In genomic region chr17:20989991-20990855, GRCh38 we compare ENCODE assay signal across 29 cellular contexts. TPM values are rescaled to one million over a fixed set of nuclear protein-coding genes. Genes with fewer than 3 reads are reported as not detected.
DNase-seq lines count a peak whose midpoint lies in the region; ATAC-seq and TF ChIP-seq lines count a peak whose summit lies in the region.
"Had no signal": no experiment of that assay in that cellular context is flagged by ENCODE, and none has a peak within 500 bp of the region (broad histone marks: within the 10 kb centered on the region; RNA-seq: fewer than 3 reads in every experiment).

No MANE protein-coding gene starts in this region.

- POLR2A ChIA-PET in IMR-90 (lab: Charles Lee; ENCODE audit: unreplicated experiment), result no interaction called here

- ATAC-seq in IMR-90 (ENCODE audit: low read depth) (no peak), memory B cell (ENCODE audit: low read depth) (no peak), HG03457 (IDR thresholded peaks at IDR 0.05; ENCODE audit: unreplicated experiment) (no peak)
- ATAC-seq: heart left ventricle had no signal

- peaks cover 2% of the 10 kb centered on the region for H3K4me1 Mint-ChIP-seq in activated T-cell treated with anti-CD3 and anti-CD28 coated beads, Interleukin-2, amount 50 U/mL, for 24 hours (ENCODE audit: low read depth)
- peaks cover 8% of the 10 kb centered on the region for H3K4me1 Mint-ChIP-seq in memory B cell
- H3K4me1 Mint-ChIP-seq: central memory CD8-positive, alpha-beta T cell had no signal

- no peak overlapping the region for H3K27ac ChIP-seq in IMR-90 (ENCODE audit: insufficient read depth, low read length)
- H3K27ac ChIP-seq in sigmoid colon, result no peak overlapping the region
- H3K27ac ChIP-seq in ovary, result no peak overlapping the region
- H3K27ac ChIP-seq: heart left ventricle, RWPE1, SJSA1, VCaP had no signal

- TF ChIP-seq RAD21 in IMR-90 (IDR thresholded peaks at IDR 0.05; ENCODE audit: low read length), result no peak

- no peak overlapping the region for H3K9ac ChIP-seq in IMR-90 (ENCODE audit: low read depth, low read length)

- H3K14ac ChIP-seq in IMR-90 (replicated peaks; ENCODE audit: low read depth, low read length), result no peak overlapping the region

- peaks cover 2% of the 10 kb centered on the region; the same call in 1 of the 2 replicates for H3K4me1 ChIP-seq in IMR-90 (ENCODE audit: control insufficient read depth, insufficient read depth, low read length)
- peaks cover 0 to 20% (median 10%) of the 10 kb centered on the region in 4 donors for H3K4me1 ChIP-seq in sigmoid colon
- H3K4me1 ChIP-seq in ovary (ENCODE audit: insufficient read depth), result no peaks in the 10 kb centered on the region

- no peak for TF ChIP-seq EP300 in sigmoid colon (IDR thresholded peaks at IDR 0.05)
- no peak for TF ChIP-seq EP300 in ovary (IDR thresholded peaks at IDR 0.05)

- H4K91ac ChIP-seq in IMR-90 (ENCODE audit: insufficient read depth, low read depth, low read length), result no peak overlapping the region

- H3K56ac ChIP-seq in IMR-90 (ENCODE audit: extremely low read depth, insufficient read depth, low read length), result no peak overlapping the region

- dilution Hi-C loops in IMR-90 (cut with HindIII; ENCODE audit: low sequenced_read_pairs, unreplicated experiment), result no loop called here

- no peaks in the 10 kb centered on the region for H3K79me1 ChIP-seq in IMR-90 (ENCODE audit: low read depth in 1 of 2, low read length in 2 of 2)

- no peak overlapping the region for H3K4me3 Mint-ChIP-seq in activated T-cell treated with anti-CD3 and anti-CD28 coated beads, Interleukin-2, amount 50 U/mL, for 24 hours
- H3K4me3 Mint-ChIP-seq in memory B cell, result no peak overlapping the region
- H3K4me3 Mint-ChIP-seq: activated CD4-positive, alpha-beta T cell treated with anti-CD3 and anti-CD28 coated beads, Interleukin-2, amount 10 ng/mL, durations not matched to agents 24 days and 14 days; central memory CD8-positive, alpha-beta T cell; dendritic cell treated with granulocyte-macrophage colony-stimulating factor and Interleukin-4, amounts not matched to agents 40 ng/mL and 50 ng/mL, for 4 days had no signal

- H2AFZ ChIP-seq in IMR-90 (replicated peaks; ENCODE audit: low read length, poor library complexity), result no peak overlapping the region

- H2BK5ac ChIP-seq in IMR-90 (ENCODE audit: low read depth, low read length, poor library complexity, severe bottlenecking), result no peak overlapping the region

- in situ Hi-C loops in IMR-90 (cut with MboI; ENCODE audit: low sequenced_read_pairs), result loop anchor here (5.0 to 10.0 kb wide), 2 partner anchors 83 to 185 kb away; no protein-coding TSS in a partner anchor

- no peak overlapping the region for H3K4ac ChIP-seq in IMR-90 (ENCODE audit: low read depth, low read length)

- no peaks in the 10 kb centered on the region for H3K27me3 Mint-ChIP-seq in activated T-cell treated with anti-CD3 and anti-CD28 coated beads, Interleukin-2, amount 50 U/mL, for 24 hours
- no peaks in the 10 kb centered on the region for H3K27me3 Mint-ChIP-seq in memory B cell
- H3K27me3 Mint-ChIP-seq: activated CD4-positive, alpha-beta T cell treated with anti-CD3 and anti-CD28 coated beads, Interleukin-2, amount 10 ng/mL, durations not matched to agents 24 days and 14 days; central memory CD8-positive, alpha-beta T cell; progenitor cell of endocrine pancreas had no signal

- H3K18ac ChIP-seq in IMR-90 (ENCODE audit: low read depth, low read length), result no peak overlapping the region

- H3K36me3 Mint-ChIP-seq in activated T-cell treated with anti-CD3 and anti-CD28 coated beads, Interleukin-2, amount 50 U/mL, for 24 hours (ENCODE audit: low read depth), result no peaks in the 10 kb centered on the region
- peaks cover 4% of the 10 kb centered on the region for H3K36me3 Mint-ChIP-seq in memory B cell

- CTCF ChIA-PET in IMR-90 (lab: Yijun Ruan, JAX), result no interaction called here

- H3K27me3 ChIP-seq in IMR-90 (ENCODE audit: control insufficient read depth, insufficient read depth, low read length) (peaks cover 3% of the 10 kb centered on the region; the same call in 1 of the 2 replicates), sigmoid colon (no peaks in the 10 kb centered on the region), ovary (no peaks in the 10 kb centered on the region)
- H3K27me3 ChIP-seq: heart left ventricle, SJSA1 had no signal

- intact Hi-C loops in IMR-90 (cut with micrococcal nuclease), result loop anchor here (5.0 to 10.0 kb wide), 3 partner anchors 138 to 998 kb away; no protein-coding TSS in a partner anchor
- intact Hi-C loops in sigmoid colon (cut with DNase I), result no loop called here
- intact Hi-C loops in ovary (cut with DNase I), result loop anchor here in 3 of 4 donors (5.0 to 10.0 kb wide), 2 partner anchors 83 to 85 kb away; no protein-coding TSS in a partner anchor

- H2BK120ac ChIP-seq in IMR-90 (ENCODE audit: low read depth, low read length), result no peak overlapping the region

- TF ChIP-seq CTCF in IMR-90 (conservative IDR thresholded peaks at IDR 0.05; ENCODE audit: low read depth, low read length) (no peak), sigmoid colon (IDR thresholded peaks at IDR 0.05) (no peak), ovary (IDR thresholded peaks at IDR 0.05) (no peak)

- H3K27ac Mint-ChIP-seq in activated T-cell treated with anti-CD3 and anti-CD28 coated beads, Interleukin-2, amount 50 U/mL, for 24 hours, result peak overlapping the region; percentile 20
- peak overlapping the region; percentile 23 for H3K27ac Mint-ChIP-seq in memory B cell
- H3K27ac Mint-ChIP-seq: activated CD4-positive, alpha-beta T cell treated with anti-CD3 and anti-CD28 coated beads, Interleukin-2, amount 10 ng/mL, durations not matched to agents 24 days and 14 days; dendritic cell treated with granulocyte-macrophage colony-stimulating factor and Interleukin-4, amounts not matched to agents 40 ng/mL and 50 ng/mL, for 4 days had no signal

- no peak overlapping the region for H2AK5ac ChIP-seq in IMR-90 (ENCODE audit: low read depth, low read length)

- no peak overlapping the region for H3K4me2 ChIP-seq in IMR-90 (ENCODE audit: low read depth, low read length)

- whole genome bisulfite sequencing in IMR-90 (ENCODE audit: extremely low coverage in 2 of 2, insufficient read length in 1 of 2), 2 experiments, result no CpG with 5 or more reads among the region's 6 CpGs
- 51 to 66% methylated on average over 6 of the region's 6 CpGs for WGBS in sigmoid colon, 2 donors
- WGBS in ovary, 3 donors, result 60 to 72% (median 71%) methylated on average over 6 of the region's 6 CpGs

- H3K9me3 ChIP-seq in IMR-90 (ENCODE audit: control insufficient read depth, insufficient read depth, low read length) (no peaks in the 10 kb centered on the region), sigmoid colon (no peaks in the 10 kb centered on the region), ovary (no peaks in the 10 kb centered on the region)
- H3K9me3 ChIP-seq: heart left ventricle, SJSA1 had no signal

- TF ChIP-seq POLR2A in IMR-90 (IDR thresholded peaks at IDR 0.05; ENCODE audit: low read depth, low read length), result no peak
- TF ChIP-seq POLR2A in sigmoid colon (IDR thresholded peaks at IDR 0.05), result no peak
- TF ChIP-seq POLR2A in ovary (IDR thresholded peaks at IDR 0.05), result no peak

- H3K9me1 ChIP-seq in IMR-90 (ENCODE audit: insufficient read depth, low read length), result 0 out of 2 replicates have a peak, but pooled peaks cover 3% of the 10 kb centered on the region

- no peak overlapping the region for H4K8ac ChIP-seq in IMR-90 (ENCODE audit: low read depth in 2 of 2, low read length in 2 of 2)

- H3K4me3 ChIP-seq in IMR-90 (ENCODE audit: insufficient read depth, low read depth, low read length), result no peak overlapping the region
- H3K4me3 ChIP-seq in sigmoid colon, result no peak overlapping the region
- no peak overlapping the region for H3K4me3 ChIP-seq in ovary
- H3K4me3 ChIP-seq: heart left ventricle, SJSA1 had no signal

- DNase-seq in activated T-cell treated with anti-CD3 and anti-CD28 coated beads, Interleukin-2, amount 50 U/mL, for 24 hours, result no peak
- DNase-seq in activated T-cell treated with anti-CD3 and anti-CD28 coated beads for 4 hours (no peak), IMR-90 (no peak), memory B cell (ENCODE audit: low spot score in 2 of 2) (no peak), sigmoid colon (peak; percentile 54), ovary (no peak), NCI-H1092 treated with DMSO at 0.1 percent for 48 hours (lab: John Stamatoyannopoulos, UW) (no peak)
- DNase-seq: activated CD4-positive, alpha-beta T cell treated with anti-CD3 and anti-CD28 coated beads, Interleukin-2, amount 10 ng/mL, durations not matched to agents 24 days and 14 days; activated CD8-positive, alpha-beta memory T cell treated with anti-CD3 and anti-CD28 coated beads for 24 hours; activated T-cell treated with anti-CD3 and anti-CD28 coated beads, Interleukin-2, amount 50 U/mL, for 1 hour; Calu3; DMS79; foreskin melanocyte; heart left ventricle; KBM-7; kidney glomerular epithelial cell; NCI-H1092; NCI-H1694 treated with DMSO at 0.1 percent for 48 hours; NCI-H2171; stimulated activated CD4-positive, alpha-beta T cell treated with anti-CD3 and anti-CD28 coated beads, Interleukin-15, amount 100 ng/mL, for 24 hours; stimulated activated CD4-positive, alpha-beta T cell treated with anti-CD3 and anti-CD28 coated beads, Interleukin-4, amount 100 ng/mL, for 4 hours; T1000 had no signal

- H2BK20ac ChIP-seq in IMR-90 (ENCODE audit: low read depth, low read length), result no peak overlapping the region

- H4K20me1 ChIP-seq in IMR-90 (ENCODE audit: insufficient read depth, low read length), result no peaks in the 10 kb centered on the region

- H2AK9ac ChIP-seq in IMR-90 (replicated peaks; ENCODE audit: low read depth, low read length, poor library complexity), result peak overlapping the region; percentile 50

- H3K36me3 ChIP-seq in IMR-90 (ENCODE audit: control insufficient read depth, insufficient read depth, low read length) (no peaks in the 10 kb centered on the region), sigmoid colon (no peaks in the 10 kb centered on the region), ovary (no peaks in the 10 kb centered on the region)
- H3K36me3 ChIP-seq: heart left ventricle, SJSA1 had no signal

- no peak overlapping the region for H3K23ac ChIP-seq in IMR-90 (ENCODE audit: low read depth, low read length)

- no peak overlapping the region for H2BK15ac ChIP-seq in IMR-90 (ENCODE audit: low read depth, low read length)

- BruUV-seq in IMR-90 (replicated peaks; lab: Mats Ljungman, UMichigan), result no TSS peak

- H4K5ac ChIP-seq in IMR-90 (ENCODE audit: low read depth, low read length), result no peak overlapping the region

- no peaks in the 10 kb centered on the region for H3K9me3 Mint-ChIP-seq in activated T-cell treated with anti-CD3 and anti-CD28 coated beads, Interleukin-2, amount 50 U/mL, for 24 hours
- H3K9me3 Mint-ChIP-seq in memory B cell, result no peaks in the 10 kb centered on the region
- H3K9me3 Mint-ChIP-seq: activated CD4-positive, alpha-beta T cell treated with anti-CD3 and anti-CD28 coated beads, Interleukin-2, amount 10 ng/mL, durations not matched to agents 24 days and 14 days; central memory CD8-positive, alpha-beta T cell; dendritic cell treated with granulocyte-macrophage colony-stimulating factor and Interleukin-4, amounts not matched to agents 40 ng/mL and 50 ng/mL, for 4 days had no signal

RNA-seq across cellular contexts. Expression of gene USP22, which starts 52.6 kb away (rescaled TPM):
- total RNA-seq in IMR-90 (2012; rRNA removed) (250 and 319 TPM in 2 replicates), sigmoid colon (10 to 100 TPM; 68.8 to 84.2 (median 83.4) TPM), ovary (100 to 1,000 TPM in 6 of 7 donors, 10 to 100 TPM in 1; 76.7 to 246 (median 197) TPM)
- polyA plus RNA-seq in IMR-90 (2012; rRNA removed) (161 and 173 TPM in 2 replicates), sigmoid colon (10 to 100 TPM; 25.2 to 71.2 (median 30.1) TPM), ovary (100 to 1,000 TPM in 1 of 2 donors, 10 to 100 TPM in 1; 75.2 to 209 TPM)
- polyA plus RNA-seq in IMR-90 (2012; cell fraction: cytosol; rRNA removed), result 91.3 and 126 TPM in 2 replicates
- polyA plus RNA-seq in IMR-90 (2012; cell fraction: nucleus; rRNA removed; ENCODE audit: low replicate concordance), result 154 and 168 TPM in 2 replicates
